Comparison of ENCODE assay signal across 1 cellular context in genomic region chr6:43635387-43636311, GRCh38.
TF ChIP-seq lines count a peak whose summit lies in the region.

MAD2L1BP (plus strand) TSS chr6:43635840; CDS start chr6:43635876, 36 bp downstream.

TF ChIP-seq in SK-N-SH, 30 proteins besides CTCF, POLR2A, EP300 and RAD21 (continued from another document):
- TF ChIP-seq REST (IDR thresholded peaks at IDR 0.05; ENCODE audit: low read depth, low read length) = peak; percentile 89; the same call in 1 of the 2 replicates
- no peak for TF ChIP-seq NRF1 (IDR thresholded peaks at IDR 0.05; ENCODE audit: low read depth, low read length)
- TF ChIP-seq JUND (IDR thresholded peaks at IDR 0.05) = no peak
- TF ChIP-seq GABPA (IDR thresholded peaks at IDR 0.05; ENCODE audit: low read depth) = peak; percentile 76
- TF ChIP-seq POLR2AphosphoS5 (IDR thresholded peaks at IDR 0.05; ENCODE audit: low read depth, low read length) = peak; percentile 98
- no peak for TF ChIP-seq RFX5 (IDR thresholded peaks at IDR 0.05; ENCODE audit: low read length)
- TF ChIP-seq PBX3 (IDR thresholded peaks at IDR 0.05) = 0 out of 2 replicates have a peak, but pooled peaks have one; percentile 8
- TF ChIP-seq TAF1 (IDR thresholded peaks at IDR 0.05; ENCODE audit: borderline replicate concordance, low read depth, low read length) = peak; percentile 86
- TF ChIP-seq YY1 (IDR thresholded peaks at IDR 0.05; ENCODE audit: low read depth) = peak; percentile 90
- no peak for TF ChIP-seq EZH2phosphoT487 (IDR thresholded peaks at IDR 0.05; ENCODE audit: borderline replicate concordance, low read depth)
- TF ChIP-seq IRF3 (IDR thresholded peaks at IDR 0.05; ENCODE audit: low read depth, low read length) = no peak
